In the genomic region with DNA sequence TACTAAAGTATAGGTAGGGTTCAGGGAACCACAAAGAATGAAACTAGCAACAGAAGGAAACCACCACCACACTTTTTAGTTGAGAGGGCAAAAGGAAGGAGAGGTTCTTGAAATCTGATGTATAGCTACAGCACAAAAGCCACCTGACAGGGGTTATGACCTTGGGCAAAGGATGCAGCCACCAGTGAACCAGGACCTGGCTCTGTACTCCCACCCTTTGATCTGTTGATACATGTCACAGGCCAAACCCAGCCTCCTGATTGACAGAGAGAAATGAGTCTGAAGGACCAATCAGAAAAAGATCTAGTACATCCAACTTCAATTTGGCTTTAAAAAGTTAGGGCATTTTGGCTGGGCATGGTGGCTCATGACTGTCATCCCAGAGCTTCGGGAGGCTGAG, we compare ENCODE assay signal across 18 cellular contexts.
"Had no signal": no experiment of that assay in that cellular context is flagged by ENCODE, and none has a peak within 500 bp of the region (broad histone marks: within the 10 kb centered on the region; RNA-seq: fewer than 3 reads in every experiment).

No MANE protein-coding gene starts in this region.

- H3K9me3 ChIP-seq: gastrocnemius medialis, heart right ventricle, tibial artery, uterus had no signal

- H3K27ac Mint-ChIP-seq: activated naive CD4-positive, alpha-beta T cell treated with anti-CD3 and anti-CD28 coated beads, Interleukin-2, amount 50 U/mL, for 24 hours; dendritic cell treated with granulocyte-macrophage colony-stimulating factor and Interleukin-4, amounts not matched to agents 40 ng/mL and 50 ng/mL, for 4 days; effector memory CD8-positive, alpha-beta T cell; T-helper 17 cell had no signal

- H3K4me3 Mint-ChIP-seq: activated naive CD4-positive, alpha-beta T cell treated with anti-CD3 and anti-CD28 coated beads, Interleukin-2, amount 50 U/mL, for 24 hours; activated T-cell treated with anti-CD3 and anti-CD28 coated beads, Interleukin-2, amount 50 U/mL, for 4 hours; dendritic cell treated with granulocyte-macrophage colony-stimulating factor and Interleukin-4, amounts not matched to agents 40 ng/mL and 50 ng/mL, for 4 days; effector memory CD8-positive, alpha-beta T cell; T-helper 17 cell had no signal

- H3K36me3 ChIP-seq: brain microvascular endothelial cell, gastrocnemius medialis, heart right ventricle, tibial artery, uterus had no signal

- H3K9me3 Mint-ChIP-seq: activated naive CD4-positive, alpha-beta T cell treated with anti-CD3 and anti-CD28 coated beads, Interleukin-2, amount 50 U/mL, for 24 hours; activated T-cell treated with anti-CD3 and anti-CD28 coated beads, Interleukin-2, amount 50 U/mL, for 4 hours; dendritic cell treated with granulocyte-macrophage colony-stimulating factor and Interleukin-4, amounts not matched to agents 40 ng/mL and 50 ng/mL, for 4 days; effector memory CD8-positive, alpha-beta T cell had no signal

- H3K27me3 ChIP-seq: brain microvascular endothelial cell, gastrocnemius medialis, heart right ventricle, tibial artery, uterus had no signal

- ATAC-seq: activated CD4-positive, CD25-positive, alpha-beta regulatory T cell treated with anti-CD3 and anti-CD28 coated beads, Interleukin-2, amount 50 U/mL, for 24 hours; activated T-cell treated with anti-CD3 and anti-CD28 coated beads, Interleukin-2, amount 50 U/mL, for 4 hours; effector memory CD8-positive, alpha-beta T cell; gastrocnemius medialis; heart right ventricle; naive thymus-derived CD4-positive, alpha-beta T cell; T-helper 17 cell had no signal

- H3K4me1 ChIP-seq: gastrocnemius medialis, tibial artery, uterus had no signal

- H3K27ac ChIP-seq: brain microvascular endothelial cell, epithelial cell of prostate, gastrocnemius medialis, heart right ventricle, tibial artery, uterus had no signal

- H3K36me3 Mint-ChIP-seq: activated naive CD4-positive, alpha-beta T cell treated with anti-CD3 and anti-CD28 coated beads, Interleukin-2, amount 50 U/mL, for 24 hours had no signal

- H3K27me3 Mint-ChIP-seq: activated naive CD4-positive, alpha-beta T cell treated with anti-CD3 and anti-CD28 coated beads, Interleukin-2, amount 50 U/mL, for 24 hours; dendritic cell treated with granulocyte-macrophage colony-stimulating factor and Interleukin-4, amounts not matched to agents 40 ng/mL and 50 ng/mL, for 4 days; effector memory CD8-positive, alpha-beta T cell; naive thymus-derived CD4-positive, alpha-beta T cell; T-helper 17 cell had no signal

- H3K4me3 ChIP-seq: gastrocnemius medialis, heart right ventricle, tibial artery, uterus had no signal

- FAIRE-seq: islet of Langerhans, TTC549 had no signal

- DNase-seq: activated T-cell treated with anti-CD3 and anti-CD28 coated beads, Interleukin-2, amount 50 U/mL, for 4 hours; brain microvascular endothelial cell; effector memory CD8-positive, alpha-beta T cell; gastrocnemius medialis; heart right ventricle; naive thymus-derived CD4-positive, alpha-beta T cell; retina; stimulated activated CD4-positive, alpha-beta T cell treated with anti-CD3 and anti-CD28 coated beads, Interleukin-15, amount 100 ng/mL, for 24 hours; stimulated activated CD4-positive, alpha-beta T cell treated with anti-CD3 and anti-CD28 coated beads, Interleukin-4, amount 100 ng/mL, for 24 hours; T-helper 17 cell; tibial artery; uterus had no signal
